ENCODE assay signal across 14 cellular contexts in genomic region chr10:112678987-112679386, GRCh38.
"Had no signal": no experiment of that assay in that cellular context is flagged by ENCODE, and none has a peak within 500 bp of the region (broad histone marks: within the 10 kb centered on the region; RNA-seq: fewer than 3 reads in every experiment).

No MANE protein-coding gene starts in this region.

- DNase-seq: activated naive CD4-positive, alpha-beta T cell treated with Interleukin-2 at 50 U/mL for 16 hours; aorta; cortex of kidney; effector CD8-positive, alpha-beta T cell; left ventricle myocardium superior; posterior cingulate gyrus; retina; stimulated activated CD4-positive, alpha-beta T cell treated with anti-CD3 and anti-CD28 coated beads, Interleukin-15, amount 100 ng/mL, for 24 hours; stimulated activated CD4-positive, alpha-beta T cell treated with anti-CD3 and anti-CD28 coated beads, Interleukin-4, amount 100 ng/mL, for 1 hour; stimulated activated naive CD4-positive, alpha-beta T cell treated with Interleukin-2 at 50 U/mL for 16 hours; transverse colon had no signal

- H3K27me3 ChIP-seq: transverse colon had no signal

- H3K9me3 ChIP-seq: transverse colon had no signal

- H3K27ac ChIP-seq: epithelial cell of prostate, transverse colon had no signal

- H3K4me3 ChIP-seq: transverse colon had no signal

- H3K4me1 ChIP-seq: transverse colon had no signal

- ATAC-seq: activated CD4-positive, CD25-positive, alpha-beta regulatory T cell treated with anti-CD3 and anti-CD28 coated beads, Interleukin-2, amount 50 U/mL, for 24 hours; left ventricle myocardium superior; natural killer cell treated with Interleukin-12 subunit alpha and Interleukin-12 subunit beta and Interleukin-15 and Interleukin-18, amount 100 ng/mL, for 72 hours had no signal
